In genomic region chr12:107236824-107237467, GRCh38 we compare ENCODE assay signal across 16 cellular contexts.
DNase-seq lines count a peak whose midpoint lies in the region; ATAC-seq and TF ChIP-seq lines count a peak whose summit lies in the region.
"Had no signal": no experiment of that assay in that cellular context is flagged by ENCODE, and none has a peak within 500 bp of the region (broad histone marks: within the 10 kb centered on the region; RNA-seq: fewer than 3 reads in every experiment).

No MANE protein-coding gene starts in this region.

- H3K36me3 ChIP-seq in A673 (ENCODE audit: insufficient read depth, low read length, poor library complexity, severe bottlenecking), result no peaks in the 10 kb centered on the region
- H3K36me3 ChIP-seq: BE2C, cardiac muscle cell, left lung had no signal

- peaks cover 26% of the 10 kb centered on the region for H3K4me1 Mint-ChIP-seq in type B pancreatic cell (ENCODE audit: unreplicated experiment)

- peak; percentile 95 for DNase-seq in A673 (ENCODE audit: low spot score)
- DNase-seq in HPDE6-E6E7 (ENCODE audit: extremely low spot score), result peak; percentile 58
- peak; percentile 10 for DNase-seq in UCSD-AML1 (lab: John Stamatoyannopoulos, UW; ENCODE audit: unreplicated experiment)
- DNase-seq in foreskin keratinocyte, result peak; percentile 97 to 99
- DNase-seq in type B pancreatic cell (ENCODE audit: extremely low spot score, unreplicated experiment), result no peak
- DNase-seq in stimulated activated CD4-positive, alpha-beta T cell treated with anti-CD3 and anti-CD28 coated beads, Interleukin-15, amount 100 ng/mL, for 24 hours, result no peak
- DNase-seq in iPS-NIHi7 (ENCODE audit: extremely low spot score), result no peak
- DNase-seq: BE2C, DMS79 treated with DMSO at 0.1 percent for 48 hours, left lung, OCI-M1 had no signal

- no peak for TF ChIP-seq CTCF in A673 (conservative IDR thresholded peaks at IDR 0.05; ENCODE audit: low read depth, low read length)
- no peak for TF ChIP-seq CTCF in foreskin keratinocyte (conservative IDR thresholded peaks at IDR 0.05)
- TF ChIP-seq CTCF in type B pancreatic cell (conservative IDR thresholded peaks at IDR 0.05), result no peak

- no peaks in the 10 kb centered on the region for H3K9me3 Mint-ChIP-seq in type B pancreatic cell
- H3K9me3 Mint-ChIP-seq: endodermal cell; naive thymus-derived CD8-positive, alpha-beta T cell; T-helper 1 cell treated with Interleukin-12 subunit alpha and Interleukin-12 subunit beta and Interleukin-4 antibody, amounts not matched to agents 30 μg/mL and 1 μg/mL, for 36 hours had no signal

- H3K27ac ChIP-seq in A673 (ENCODE audit: low read depth, low read length, poor library complexity, severe bottlenecking) (peak overlapping the region; percentile 29), foreskin keratinocyte (peak overlapping the region; percentile 88)
- H3K27ac ChIP-seq: cardiac muscle cell, left lung had no signal

- intact Hi-C loops in A673 (cut with micrococcal nuclease; ENCODE audit: unreplicated experiment), result loop anchor here (2.0 to 10.0 kb wide), 2 partner anchors 82 to 168 kb away; a partner anchor contains a TSS

- H3K27ac Mint-ChIP-seq in type B pancreatic cell, result no peak overlapping the region
- H3K27ac Mint-ChIP-seq: endodermal cell; T-helper 1 cell treated with Interleukin-12 subunit alpha and Interleukin-12 subunit beta and Interleukin-4 antibody, amounts not matched to agents 30 μg/mL and 1 μg/mL, for 36 hours had no signal

- H3K36me3 Mint-ChIP-seq in type B pancreatic cell, result no peaks in the 10 kb centered on the region
- H3K36me3 Mint-ChIP-seq: naive thymus-derived CD8-positive, alpha-beta T cell had no signal

- POLR2A ChIA-PET in A673 (lab: Charles Lee; ENCODE audit: low non-redundant PET), result interaction anchor here (0.7 kb wide), 1 partner anchor 205 kb away, joined by 4 read pairs; no protein-coding TSS in a partner anchor

- H3K4me1 ChIP-seq in A673 (ENCODE audit: insufficient read depth, low read length, poor library complexity, severe bottlenecking) (peaks cover 38% of the 10 kb centered on the region), foreskin keratinocyte (peaks cover 19% of the 10 kb centered on the region)
- H3K4me1 ChIP-seq: BE2C, left lung had no signal

- no peak overlapping the region for H3K4me3 Mint-ChIP-seq in type B pancreatic cell
- H3K4me3 Mint-ChIP-seq: endodermal cell; T-helper 1 cell treated with Interleukin-12 subunit alpha and Interleukin-12 subunit beta and Interleukin-4 antibody, amounts not matched to agents 30 μg/mL and 1 μg/mL, for 36 hours had no signal

- H3K27me3 Mint-ChIP-seq in type B pancreatic cell, result peaks cover 12% of the 10 kb centered on the region

- peak; percentile 91 for ATAC-seq in foreskin keratinocyte
- ATAC-seq in GM18502 (IDR thresholded peaks at IDR 0.05; ENCODE audit: poor library complexity, unreplicated experiment), result no peak
- ATAC-seq: left lung had no signal

- CTCF ChIA-PET in A673 (lab: Charles Lee), result interaction anchor here (0.6 kb wide), 1 partner anchor 105 kb away, joined by 3 read pairs; no protein-coding TSS in a partner anchor

- H3K4me3 ChIP-seq in A673 (ENCODE audit: low read depth, low read length, poor library complexity, severe bottlenecking), result no peak overlapping the region
- H3K4me3 ChIP-seq: cardiac muscle cell, left lung had no signal

- H3K27me3 ChIP-seq in A673 (replicated peaks; ENCODE audit: insufficient read depth, low read depth, low read length, poor library complexity), result no peaks in the 10 kb centered on the region
- H3K27me3 ChIP-seq in foreskin keratinocyte, result peaks cover 2% of the 10 kb centered on the region

- H3K9me3 ChIP-seq in A673 (ENCODE audit: low read depth, low read length, poor library complexity, severe bottlenecking), result no peaks in the 10 kb centered on the region
- H3K9me3 ChIP-seq: BE2C, left lung had no signal

- BruUV-seq in A673 (replicated peaks; lab: Mats Ljungman, UMichigan), result no TSS peak

Comparison
In these comparisons a context has a peak if more than half of its experiments do, and no peak if none do; other contexts are left out.
1. DNase-seq: peak in A673 (single experiment), HPDE6-E6E7 (single experiment), UCSD-AML1 (single experiment) and foreskin keratinocyte (2 of 2); none in type B pancreatic cell (single experiment), stimulated activated CD4-positive, alpha-beta T cell treated with anti-CD3 and anti-CD28 coated beads, Interleukin-15, amount 100 ng/mL, for 24 hours (single experiment) and iPS-NIHi7 (single experiment).